In the genomic region with DNA sequence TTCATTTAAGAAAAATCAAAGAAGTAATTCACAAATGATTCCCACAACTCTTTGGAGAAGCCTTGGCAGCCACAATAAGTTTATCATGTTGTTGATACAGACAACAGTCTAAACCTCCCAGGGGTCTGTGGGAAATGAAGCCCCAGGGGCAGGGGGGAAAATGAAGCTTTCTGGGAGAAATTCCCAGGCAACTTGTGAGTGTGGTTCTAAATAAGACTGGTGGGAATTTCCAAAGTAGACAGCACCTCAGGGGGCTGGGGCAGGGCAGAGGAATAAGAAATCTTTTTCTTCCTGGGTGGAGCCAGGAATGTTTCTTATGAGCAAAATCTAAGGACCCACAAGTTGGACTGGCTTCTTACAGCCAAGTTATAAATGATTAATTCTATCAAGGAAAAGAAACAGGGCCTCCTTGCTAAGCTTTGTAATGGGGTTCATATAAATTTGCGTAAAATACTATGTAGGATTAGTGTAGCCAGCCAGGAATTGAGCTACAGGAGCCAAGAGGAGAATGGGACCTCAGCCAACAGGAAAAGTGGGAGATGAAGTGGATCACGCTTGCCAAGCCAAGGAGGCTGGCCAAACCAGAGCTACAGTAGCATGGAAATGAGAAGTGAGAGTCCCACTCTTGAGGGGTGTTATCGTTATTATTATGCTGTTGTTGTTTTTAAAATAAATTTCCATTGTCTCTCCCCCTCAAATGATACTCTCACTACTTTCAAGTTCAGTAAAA, we compare ENCODE assay signal across 11 cellular contexts.
DNase-seq lines count a peak whose midpoint lies in the region; ATAC-seq and TF ChIP-seq lines count a peak whose summit lies in the region.
"Had no signal": no experiment of that assay in that cellular context is flagged by ENCODE, and none has a peak within 500 bp of the region (broad histone marks: within the 10 kb centered on the region; RNA-seq: fewer than 3 reads in every experiment).

No MANE protein-coding gene starts in this region.

- no peak overlapping the region for H3K4me3 Mint-ChIP-seq in MCF 10A (ENCODE audit: unreplicated experiment)
- no peak overlapping the region for H3K4me3 Mint-ChIP-seq in chondrocyte (ENCODE audit: unreplicated experiment)
- H3K4me3 Mint-ChIP-seq: activated B cell treated with CpG ODN at 0.5 μM for 24 hours had no signal

- peak; percentile 48 for DNase-seq in MCF 10A (ENCODE audit: unreplicated experiment)
- DNase-seq in mammary epithelial cell, result no peak
- DNase-seq in chondrocyte (ENCODE audit: low spot score), result no peak
- DNase-seq in medulla oblongata (ENCODE audit: extremely low spot score), result peak; percentile 15
- DNase-seq in vagina (ENCODE audit: extremely low spot score in 2 of 2), result no peak
- no peak for DNase-seq in activated T-cell treated with anti-CD3 and anti-CD28 coated beads, Interleukin-2, amount 50 U/mL, for 48 hours
- DNase-seq in DMS153 treated with DMSO at 0.1 percent for 48 hours (lab: John Stamatoyannopoulos, UW; ENCODE audit: unreplicated experiment), result no peak
- DNase-seq: activated B cell treated with CpG ODN at 0.5 μM for 24 hours, NCI-H774 had no signal

- CTCF ChIA-PET in MCF 10A (lab: Yijun Ruan, JAX) (interaction anchor here (1.1 to 1.3 kb wide), 2 partner anchors 9 to 455 kb away, joined by 3 to 5 read pairs; no protein-coding TSS in a partner anchor), mammary epithelial cell (lab: Charles Lee; ENCODE audit: low non-redundant PET) (no interaction called here)

- no peaks in the 10 kb centered on the region for H3K36me3 Mint-ChIP-seq in MCF 10A (ENCODE audit: insufficient read depth, unreplicated experiment)
- no peaks in the 10 kb centered on the region for H3K36me3 Mint-ChIP-seq in chondrocyte (ENCODE audit: low read depth)

- no peak overlapping the region for H3K4me2 ChIP-seq in mammary epithelial cell (ENCODE audit: insufficient read depth, low read depth, low read length)

- no peak overlapping the region for H2AFZ ChIP-seq in mammary epithelial cell (ENCODE audit: low read depth, low read length)

- no peak for TF ChIP-seq CTCF in MCF 10A (IDR thresholded peaks at IDR 0.05; ENCODE audit: unreplicated experiment)
- no peak for TF ChIP-seq CTCF in mammary epithelial cell (conservative IDR thresholded peaks at IDR 0.05 in 1 of 2, IDR thresholded peaks at IDR 0.05 in 1 of 2; ENCODE audit: extremely low read depth in 1 of 2, insufficient read depth in 1 of 2, low read depth in 1 of 2, low read length in 2 of 2)
- no peak for TF ChIP-seq CTCF in chondrocyte (IDR thresholded peaks at IDR 0.05)
- no peak for TF ChIP-seq CTCF in vagina (IDR thresholded peaks at IDR 0.05)

- H4K20me1 ChIP-seq in mammary epithelial cell (ENCODE audit: insufficient read depth, low read length), result no peaks in the 10 kb centered on the region

- H3K79me2 ChIP-seq in mammary epithelial cell (ENCODE audit: insufficient read depth, low read length), result no peaks in the 10 kb centered on the region

- H3K4me1 Mint-ChIP-seq in MCF 10A (ENCODE audit: insufficient read depth, unreplicated experiment) (peaks cover 5% of the 10 kb centered on the region), chondrocyte (ENCODE audit: low read depth) (peaks cover 13% of the 10 kb centered on the region)
- H3K4me1 Mint-ChIP-seq: activated B cell treated with CpG ODN at 0.5 μM for 24 hours had no signal

- no peaks in the 10 kb centered on the region for H3K9me3 ChIP-seq in mammary epithelial cell (replicated peaks; ENCODE audit: insufficient read depth, low read length)
- H3K9me3 ChIP-seq in vagina, result no peaks in the 10 kb centered on the region

- dilution Hi-C loops in mammary epithelial cell (cut with HindIII; ENCODE audit: low sequenced_read_pairs), result no loop called here

- H3K27ac Mint-ChIP-seq in MCF 10A (ENCODE audit: low read depth, unreplicated experiment) (no peak overlapping the region), chondrocyte (ENCODE audit: unreplicated experiment) (peak overlapping the region; percentile 43)
- H3K27ac Mint-ChIP-seq: activated B cell treated with CpG ODN at 0.5 μM for 24 hours had no signal

- no peak overlapping the region for H3K4me3 ChIP-seq in mammary epithelial cell (replicated peaks in 1 of 3; ENCODE audit: insufficient read depth in 1 of 3, low read depth in 2 of 3, low read length in 3 of 3)
- H3K4me3 ChIP-seq in vagina, result no peak overlapping the region
- H3K4me3 ChIP-seq: skin epidermis had no signal

- intact Hi-C loops in MCF 10A (cut with micrococcal nuclease) (loop anchor here (10.0 kb wide), 1 partner anchor 1231 kb away; no protein-coding TSS in a partner anchor), mammary epithelial cell (cut with micrococcal nuclease) (no loop called here), vagina (cut with DNase I) (no loop called here)

- H3K27me3 ChIP-seq in mammary epithelial cell (ENCODE audit: insufficient read depth, low read length) (no peaks in the 10 kb centered on the region), vagina (no peaks in the 10 kb centered on the region)

- H3K4me1 ChIP-seq in mammary epithelial cell (ENCODE audit: insufficient read depth, low read length) (peaks cover 7% of the 10 kb centered on the region), vagina (peaks cover 17% of the 10 kb centered on the region)

- 7% methylated on average over 3 of the region's 3 CpGs for WGBS in mammary epithelial cell (ENCODE audit: low coverage, missing lambda C conversion rate)

- no peak for ATAC-seq in GM18870 (IDR thresholded peaks at IDR 0.05; ENCODE audit: unreplicated experiment)

- H3K36me3 ChIP-seq in mammary epithelial cell (ENCODE audit: insufficient read depth, low read length), result no peaks in the 10 kb centered on the region
- no peaks in the 10 kb centered on the region for H3K36me3 ChIP-seq in vagina

- H3K27ac ChIP-seq in mammary epithelial cell (ENCODE audit: insufficient read depth, low read depth, low read length), result no peak overlapping the region
- H3K27ac ChIP-seq in vagina, result peak overlapping the region; percentile 12

- TF ChIP-seq POLR2A in vagina (IDR thresholded peaks at IDR 0.05), result no peak

- POLR2A ChIA-PET in MCF 10A (lab: Yijun Ruan, JAX), result no interaction called here

- in situ Hi-C loops in mammary epithelial cell (cut with MboI; ENCODE audit: low sequenced_read_pairs in 2 of 2), result no loop called here

- BruUV-seq in MCF 10A (replicated peaks; lab: Mats Ljungman, UMichigan), result no TSS peak
- no TSS peak for BruUV-seq in mammary epithelial cell (replicated peaks; lab: Mats Ljungman, UMichigan)

- H3K27me3 Mint-ChIP-seq in MCF 10A (ENCODE audit: insufficient read depth, unreplicated experiment) (no peaks in the 10 kb centered on the region), chondrocyte (ENCODE audit: low read depth) (no peaks in the 10 kb centered on the region)
- H3K27me3 Mint-ChIP-seq: activated B cell treated with CpG ODN at 0.5 μM for 24 hours had no signal

- no peak overlapping the region for H3K9ac ChIP-seq in mammary epithelial cell (ENCODE audit: insufficient read depth, low read length)

- H3K9me3 Mint-ChIP-seq in MCF 10A (ENCODE audit: unreplicated experiment) (no peaks in the 10 kb centered on the region), chondrocyte (ENCODE audit: low read depth) (no peaks in the 10 kb centered on the region)
- H3K9me3 Mint-ChIP-seq: activated B cell treated with CpG ODN at 0.5 μM for 24 hours had no signal

Comparison
In these comparisons a context has a peak if more than half of its experiments do, and no peak if none do; other contexts are left out.
1. DNase-seq: peak in MCF 10A (single experiment) and medulla oblongata (single experiment); none in mammary epithelial cell (single experiment), chondrocyte (single experiment), vagina (0 of 2), activated T-cell treated with anti-CD3 and anti-CD28 coated beads, Interleukin-2, amount 50 U/mL, for 48 hours (0 of 2) and DMS153 treated with DMSO at 0.1 percent for 48 hours (single experiment).